ENCODE assay signal across 17 cellular contexts in genomic region chr20:55882286-55882685, GRCh38.
DNase-seq lines count a peak whose midpoint lies in the region; ATAC-seq and TF ChIP-seq lines count a peak whose summit lies in the region.
"Had no signal": no experiment of that assay in that cellular context is flagged by ENCODE, and none has a peak within 500 bp of the region (broad histone marks: within the 10 kb centered on the region; RNA-seq: fewer than 3 reads in every experiment).

No MANE protein-coding gene starts in this region.

- no peak overlapping the region for H3K27ac Mint-ChIP-seq in naive thymus-derived CD8-positive, alpha-beta T cell
- H3K27ac Mint-ChIP-seq: B cell; CD4-positive, alpha-beta T cell; CD8-positive, alpha-beta T cell had no signal

- peaks cover 0 to 9% (median 0%) of the 10 kb centered on the region in 5 donors for H3K27me3 Mint-ChIP-seq in naive thymus-derived CD8-positive, alpha-beta T cell
- H3K27me3 Mint-ChIP-seq: B cell; CD4-positive, alpha-beta T cell had no signal

- intact Hi-C loops in esophagus muscularis mucosa (cut with DNase I): no loop called here

- peak; percentile 25 for ATAC-seq in left lobe of liver
- ATAC-seq in naive thymus-derived CD8-positive, alpha-beta T cell: no peak
- no peak for ATAC-seq in GM21447 (IDR thresholded peaks at IDR 0.05; ENCODE audit: unreplicated experiment)
- ATAC-seq: A549; CD8-positive, alpha-beta T cell had no signal

- no peaks in the 10 kb centered on the region for H3K36me3 ChIP-seq in esophagus muscularis mucosa
- H3K36me3 ChIP-seq: BLaER1 treated with 17β-estradiol and CSF1 and Interleukin-3, amounts not matched to agents 10 nM and 100 nM had no signal

- H3K9me3 ChIP-seq in esophagus muscularis mucosa: no peaks in the 10 kb centered on the region
- H3K9me3 ChIP-seq: A549; BLaER1 treated with 17β-estradiol and CSF1 and Interleukin-3, amounts not matched to agents 10 nM and 100 nM; Caco-2 had no signal

- H3K9me3 Mint-ChIP-seq in naive thymus-derived CD8-positive, alpha-beta T cell: peaks cover 0 to 27% (median 3%) of the 10 kb centered on the region in 9 donors

- H3K4me1 Mint-ChIP-seq in naive thymus-derived CD8-positive, alpha-beta T cell: no peaks in the 10 kb centered on the region
- H3K4me1 Mint-ChIP-seq: B cell had no signal

- DNase-seq in left lobe of liver (ENCODE audit: low spot score) (no peak), esophagus muscularis mucosa (ENCODE audit: extremely low spot score) (no peak)
- no peak for DNase-seq in naive thymus-derived CD8-positive, alpha-beta T cell
- DNase-seq: AML-193; Calu3; CD4-positive, alpha-beta T cell; CD8-positive, alpha-beta T cell; DMS79 treated with DMSO at 0.1 percent for 48 hours; GF-D8 had no signal

- no peak overlapping the region for H3K4me3 Mint-ChIP-seq in naive thymus-derived CD8-positive, alpha-beta T cell
- H3K4me3 Mint-ChIP-seq: B cell; CD4-positive, alpha-beta T cell; CD8-positive, alpha-beta T cell had no signal

- no peak for TF ChIP-seq EP300 in esophagus muscularis mucosa (IDR thresholded peaks at IDR 0.05)

- TF ChIP-seq CTCF in 22Rv1 (IDR thresholded peaks at IDR 0.05) (no peak), VCaP (conservative IDR thresholded peaks at IDR 0.05) (no peak), esophagus muscularis mucosa (IDR thresholded peaks at IDR 0.05) (no peak)

- WGBS in esophagus muscularis mucosa: 68% methylated on average over 1 of the region's 1 CpG

- no peaks in the 10 kb centered on the region for H3K27me3 ChIP-seq in esophagus muscularis mucosa
- H3K27me3 ChIP-seq: BLaER1 treated with 17β-estradiol and CSF1 and Interleukin-3, amounts not matched to agents 10 nM and 100 nM had no signal

- POLR2A ChIA-PET in naive thymus-derived CD8-positive, alpha-beta T cell (lab: Charles Lee): no interaction called here

- no peaks in the 10 kb centered on the region for H3K36me3 Mint-ChIP-seq in naive thymus-derived CD8-positive, alpha-beta T cell
- H3K36me3 Mint-ChIP-seq: CD8-positive, alpha-beta T cell had no signal

- H3K27ac ChIP-seq in 22Rv1 (peak overlapping the region; percentile 76), VCaP (peak overlapping the region; percentile 78; the same call in 1 of the 2 replicates), esophagus muscularis mucosa (replicated peaks in 1 of 4) (no peak overlapping the region)
- H3K27ac ChIP-seq: A549; BLaER1 treated with 17β-estradiol and CSF1 and Interleukin-3, amounts not matched to agents 10 nM and 100 nM; C4-2B had no signal

- TF ChIP-seq POLR2A in esophagus muscularis mucosa (IDR thresholded peaks at IDR 0.05; ENCODE audit: low read depth): no peak

- H3K4me1 ChIP-seq in esophagus muscularis mucosa: no peaks in the 10 kb centered on the region
- H3K4me1 ChIP-seq: A549; BLaER1 treated with 17β-estradiol and CSF1 and Interleukin-3, amounts not matched to agents 10 nM and 100 nM; Caco-2 had no signal

- no peak overlapping the region for H3K4me3 ChIP-seq in esophagus muscularis mucosa
- H3K4me3 ChIP-seq: A549; BLaER1 treated with 17β-estradiol and CSF1 and Interleukin-3, amounts not matched to agents 10 nM and 100 nM had no signal

Comparison
In these comparisons a context has a peak if more than half of its experiments do, and no peak if none do; other contexts are left out.
1. H3K27ac ChIP-seq: peak in 22Rv1 (single experiment) and VCaP (single experiment); none in esophagus muscularis mucosa (0 of 4).